In genomic region chr19:40974633-40975037, GRCh38 we compare ENCODE assay signal across 7 cellular contexts.
A peak's percentile ranks its signal among the peaks of the same experiment; 100 is the strongest.
DNase-seq lines count a peak whose midpoint lies in the region; ATAC-seq and TF ChIP-seq lines count a peak whose summit lies in the region.

No MANE protein-coding gene starts in this region.

- no peak overlapping the region for H3K27ac ChIP-seq in WERI-Rb-1

- in situ Hi-C loops in GM13976 (cut with MboI; ENCODE audit: low sequenced_read_pairs, unreplicated experiment) = no loop called here
- in situ Hi-C loops in T47D (cut with HindIII; ENCODE audit: low pct_unique_long_range_greater_than_20kb, low sequenced_read_pairs) = no loop called here

- H3K27me3 ChIP-seq in WERI-Rb-1 (ENCODE audit: insufficient read depth, low read depth, severe bottlenecking) = no peaks in the 10 kb centered on the region

- no peak overlapping the region for H3K4me3 ChIP-seq in WERI-Rb-1 (ENCODE audit: low read depth, low read length)

- no peaks in the 10 kb centered on the region for H3K36me3 ChIP-seq in WERI-Rb-1

- ATAC-seq in GM18907 (IDR thresholded peaks at IDR 0.05; ENCODE audit: unreplicated experiment) = no peak

- DNase-seq in GM13976 (ENCODE audit: low spot score) = peak; percentile 73
- peak; percentile 26 for DNase-seq in NCI-H2029 treated with DMSO at 0.1 percent for 48 hours (lab: John Stamatoyannopoulos, UW)
- DNase-seq in WERI-Rb-1 = peak; percentile 77
- DNase-seq in T47D (ENCODE audit: low read depth in 1 of 2, low spot score in 1 of 2) = peak; percentile 53 to 89
- peak; percentile 69 for DNase-seq in iris pigment epithelial cell (ENCODE audit: low read depth)
- peak; percentile 66 to 84 (median 70) for DNase-seq in stimulated activated CD4-positive, alpha-beta T cell treated with anti-CD3 and anti-CD28 coated beads, Interleukin-1b, Interleukin-23, amount 100 ng/mL, for 24 hours (ENCODE audit: low read depth in 4 of 4, low spot score in 1 of 4)

- peak; percentile 70 for TF ChIP-seq CTCF in GM13976 (IDR thresholded peaks at IDR 0.05; ENCODE audit: borderline replicate concordance, control extremely low read depth, extremely low read depth, insufficient read depth, missing control alignments)
- TF ChIP-seq CTCF in WERI-Rb-1 (IDR thresholded peaks at IDR 0.05; ENCODE audit: low read depth, low read length) = peak; percentile 75

- H3K9me3 ChIP-seq in WERI-Rb-1 (ENCODE audit: severe bottlenecking) = no peaks in the 10 kb centered on the region

Comparison
In these comparisons a context has a peak if more than half of its experiments do, and no peak if none do; other contexts are left out.
1. DNase-seq: peak in every context shown above with its lines; median percentile 77 in WERI-Rb-1; 73 in GM13976; 71 in T47D; 70 in stimulated activated CD4-positive, alpha-beta T cell treated with anti-CD3 and anti-CD28 coated beads, Interleukin-1b, Interleukin-23, amount 100 ng/mL, for 24 hours; 69 in iris pigment epithelial cell; 26 in NCI-H2029 treated with DMSO at 0.1 percent for 48 hours.